In genomic region chr11:117907276-117908110, GRCh38 we compare ENCODE assay signal across 8 cellular contexts. TPM values are rescaled to one million over a fixed set of nuclear protein-coding genes. Genes with fewer than 3 reads are reported as not detected.
A peak's percentile ranks its signal among the peaks of the same experiment; 100 is the strongest.
DNase-seq lines count a peak whose midpoint lies in the region; ATAC-seq and TF ChIP-seq lines count a peak whose summit lies in the region.

No MANE protein-coding gene starts in this region.

- ATAC-seq in HG03432 (IDR thresholded peaks at IDR 0.05; ENCODE audit: unreplicated experiment): peak; percentile 44

- TF ChIP-seq CTCF in epithelial cell of proximal tubule (conservative IDR thresholded peaks at IDR 0.05; ENCODE audit: low read depth, low read length): no peak

- DNase-seq in CMK (ENCODE audit: low read depth) (peak; percentile 90), NOMO-1 treated with DMSO at 0.1 percent for 48 hours (lab: John Stamatoyannopoulos, UW; ENCODE audit: unreplicated experiment) (peak; percentile 98), epithelial cell of proximal tubule (ENCODE audit: low read depth) (peak; percentile 82), midbrain (lab: John Stamatoyannopoulos, UW) (peak; percentile 15)
- peak; percentile 43 for DNase-seq in activated CD8-positive, alpha-beta memory T cell treated with anti-CD3 and anti-CD28 coated beads, Interleukin-2, amount 50 U/mL, for 24 hours (ENCODE audit: extremely low read depth)
- peak; percentile 59 to 62 for DNase-seq in stimulated activated CD8-positive, alpha-beta memory T cell treated with anti-CD3 and anti-CD28 coated beads, Interleukin-4, amount 100 ng/mL, for 4 hours (ENCODE audit: low read depth in 2 of 2, low spot score in 1 of 2)
- DNase-seq in NK-92 treated with Interleukin-12 subunit alpha and Interleukin-12 subunit beta, amount 100 ng/mL, for 24 hours (lab: John Stamatoyannopoulos, UW): no peak

- H3K4me3 ChIP-seq in epithelial cell of proximal tubule (ENCODE audit: low read depth, low read length): peak overlapping the region; percentile 35

RNA-seq across cellular contexts. Expression of gene TMPRSS13, which starts 21.7 kb away (rescaled TPM):
- total RNA-seq in epithelial cell of proximal tubule: 0.51 and 0.63 TPM in 2 replicates

RNA-seq across cellular contexts. Expression of gene FXYD6, which starts 31.0 kb away (rescaled TPM):
- 23.9 and 71.2 TPM in 2 replicates for total RNA-seq in epithelial cell of proximal tubule
